In genomic region chr2:121570036-121570664, GRCh38 we compare ENCODE assay signal across 1 cellular context.
TF ChIP-seq lines count a peak whose summit lies in the region.

No MANE protein-coding gene starts in this region.

TF ChIP-seq in GM12878, 131 proteins besides CTCF, POLR2A, EP300 and RAD21 (continued from another document):
- TF ChIP-seq SKIL (IDR thresholded peaks at IDR 0.05; ENCODE audit: low read depth, poor library complexity, severe bottlenecking) (no peak), RELA (IDR thresholded peaks at IDR 0.05; ENCODE audit: borderline replicate concordance, partially characterized antibody) (no peak), ZNF687 (IDR thresholded peaks at IDR 0.05) (no peak)
